In genomic region chr6:85644374-85644762, GRCh38 we compare ENCODE assay signal across 8 cellular contexts. TPM values are rescaled to one million over a fixed set of nuclear protein-coding genes. Genes with fewer than 3 reads are reported as not detected.
DNase-seq lines count a peak whose midpoint lies in the region; ATAC-seq and TF ChIP-seq lines count a peak whose summit lies in the region.

No MANE protein-coding gene starts in this region.

- H3K36me3 Mint-ChIP-seq in activated CD4-positive, alpha-beta T cell treated with anti-CD3 and anti-CD28 coated beads, Interleukin-2, amount 10 ng/mL, durations not matched to agents 7 days and 5 days (ENCODE audit: low read depth), result peaks cover 27% of the 10 kb centered on the region
- peaks cover 26% of the 10 kb centered on the region for H3K36me3 Mint-ChIP-seq in activated T-helper 2 cell treated with anti-CD3 and anti-CD28 coated beads, Interferon-gamma antibody, Interleukin-2, Interleukin-4, amounts not matched to agents 10 μg/mL and 5 μg/mL and 100 μg/mL, durations not matched to agents 14 hours and 24 hours and 36 hours (ENCODE audit: low read depth)

- no peak for DNase-seq in activated CD4-positive, alpha-beta T cell treated with anti-CD3 and anti-CD28 coated beads, Interleukin-2, amount 10 ng/mL, durations not matched to agents 7 days and 5 days
- DNase-seq in activated CD4-positive, alpha-beta T cell treated with anti-CD3 and anti-CD28 coated beads for 48 hours, result no peak
- DNase-seq in activated T-helper 2 cell treated with anti-CD3 and anti-CD28 coated beads, Interferon-gamma antibody, Interleukin-2, Interleukin-4, amounts not matched to agents 10 μg/mL and 5 μg/mL and 100 μg/mL, durations not matched to agents 14 hours and 24 hours and 36 hours (ENCODE audit: low spot score), result no peak
- DNase-seq in inferior parietal cortex (ENCODE audit: extremely low spot score), result peak; percentile 35
- DNase-seq in thoracic aorta (ENCODE audit: low spot score), result no peak
- DNase-seq in ecto neural progenitor cell (ENCODE audit: low spot score), result no peak
- DNase-seq in HK-2 (ENCODE audit: unreplicated experiment), result no peak

- H3K27ac Mint-ChIP-seq in activated CD4-positive, alpha-beta T cell treated with anti-CD3 and anti-CD28 coated beads, Interleukin-2, amount 10 ng/mL, durations not matched to agents 7 days and 5 days, result peak overlapping the region; percentile 97
- peak overlapping the region; percentile 86 for H3K27ac Mint-ChIP-seq in activated T-helper 2 cell treated with anti-CD3 and anti-CD28 coated beads, Interferon-gamma antibody, Interleukin-2, Interleukin-4, amounts not matched to agents 10 μg/mL and 5 μg/mL and 100 μg/mL, durations not matched to agents 14 hours and 24 hours and 36 hours

- POLR2A ChIA-PET in activated CD4-positive, alpha-beta T cell treated with anti-CD3 and anti-CD28 coated beads, Interleukin-2, amount 10 ng/mL, durations not matched to agents 7 days and 5 days (lab: Charles Lee), result interaction anchor here (0.7 to 6.9 kb wide), 3 partner anchors 26 to 32 kb away, joined by 3 to 109 read pairs (median 23); no protein-coding TSS in a partner anchor

- H3K4me1 Mint-ChIP-seq in activated CD4-positive, alpha-beta T cell treated with anti-CD3 and anti-CD28 coated beads, Interleukin-2, amount 10 ng/mL, durations not matched to agents 7 days and 5 days, result peaks cover 32% of the 10 kb centered on the region
- H3K4me1 Mint-ChIP-seq in activated T-helper 2 cell treated with anti-CD3 and anti-CD28 coated beads, Interferon-gamma antibody, Interleukin-2, Interleukin-4, amounts not matched to agents 10 μg/mL and 5 μg/mL and 100 μg/mL, durations not matched to agents 14 hours and 24 hours and 36 hours (ENCODE audit: low read depth), result peaks cover 32% of the 10 kb centered on the region

- no peak for TF ChIP-seq CTCF in thoracic aorta (IDR thresholded peaks at IDR 0.05)

- H3K27me3 ChIP-seq in thoracic aorta (replicated peaks; ENCODE audit: insufficient read depth), result no peaks in the 10 kb centered on the region

- peaks cover 2% of the 10 kb centered on the region for H3K9me3 Mint-ChIP-seq in activated CD4-positive, alpha-beta T cell treated with anti-CD3 and anti-CD28 coated beads, Interleukin-2, amount 10 ng/mL, durations not matched to agents 7 days and 5 days
- no peaks in the 10 kb centered on the region for H3K9me3 Mint-ChIP-seq in activated T-helper 2 cell treated with anti-CD3 and anti-CD28 coated beads, Interferon-gamma antibody, Interleukin-2, Interleukin-4, amounts not matched to agents 10 μg/mL and 5 μg/mL and 100 μg/mL, durations not matched to agents 14 hours and 24 hours and 36 hours

- peaks cover 8 to 23% of the 10 kb centered on the region in 2 donors for H3K4me1 ChIP-seq in thoracic aorta (ENCODE audit: control insufficient read depth in 1 of 2, low read depth in 2 of 2)

- H3K27ac ChIP-seq in thoracic aorta, result peak overlapping the region; percentile 99

- ATAC-seq in thoracic aorta (ENCODE audit: insufficient number of reproducible peaks, low FRiP score, low read depth) (no peak), GM18517 (IDR thresholded peaks at IDR 0.05; ENCODE audit: unreplicated experiment) (no peak)

- intact Hi-C loops in activated T-helper 2 cell treated with anti-CD3 and anti-CD28 coated beads, Interferon-gamma antibody, Interleukin-2, Interleukin-4, amounts not matched to agents 10 μg/mL and 5 μg/mL and 100 μg/mL, durations not matched to agents 14 hours and 24 hours and 36 hours (cut with micrococcal nuclease), result loop anchor here (1.0 kb wide), 1 partner anchor 26 kb away; no protein-coding TSS in a partner anchor

- H3K36me3 ChIP-seq in thoracic aorta, result no peaks in the 10 kb centered on the region

- H3K9me3 ChIP-seq in thoracic aorta, result no peaks in the 10 kb centered on the region

- CTCF ChIA-PET in activated CD4-positive, alpha-beta T cell treated with anti-CD3 and anti-CD28 coated beads, Interleukin-2, amount 10 ng/mL, durations not matched to agents 7 days and 5 days (lab: Charles Lee), result interaction anchor here (1.4 to 1.7 kb wide), 3 partner anchors 13 to 34 kb away, joined by 3 to 5 read pairs (median 3); no protein-coding TSS in a partner anchor

- H3K4me3 ChIP-seq in thoracic aorta, result peak overlapping the region; percentile 80

- H3K27me3 Mint-ChIP-seq in activated CD4-positive, alpha-beta T cell treated with anti-CD3 and anti-CD28 coated beads, Interleukin-2, amount 10 ng/mL, durations not matched to agents 7 days and 5 days, result peaks cover 9% of the 10 kb centered on the region
- H3K27me3 Mint-ChIP-seq in activated T-helper 2 cell treated with anti-CD3 and anti-CD28 coated beads, Interferon-gamma antibody, Interleukin-2, Interleukin-4, amounts not matched to agents 10 μg/mL and 5 μg/mL and 100 μg/mL, durations not matched to agents 14 hours and 24 hours and 36 hours (ENCODE audit: low read depth), result peaks cover 8% of the 10 kb centered on the region

- H3K4me3 Mint-ChIP-seq in activated CD4-positive, alpha-beta T cell treated with anti-CD3 and anti-CD28 coated beads, Interleukin-2, amount 10 ng/mL, durations not matched to agents 7 days and 5 days, result peak overlapping the region; percentile 80
- H3K4me3 Mint-ChIP-seq in activated T-helper 2 cell treated with anti-CD3 and anti-CD28 coated beads, Interferon-gamma antibody, Interleukin-2, Interleukin-4, amounts not matched to agents 10 μg/mL and 5 μg/mL and 100 μg/mL, durations not matched to agents 14 hours and 24 hours and 36 hours (ENCODE audit: low read depth), result peak overlapping the region; percentile 82

RNA-seq across cellular contexts. Expression of gene SYNCRIP, which starts 1.7 kb away (rescaled TPM):
- total RNA-seq in activated CD4-positive, alpha-beta T cell treated with anti-CD3 and anti-CD28 coated beads, Interleukin-2, amount 10 ng/mL, durations not matched to agents 7 days and 5 days, result 100 to 1,000 TPM; 111 to 118 TPM
- 197 TPM in 2 replicates for total RNA-seq in activated T-helper 2 cell treated with anti-CD3 and anti-CD28 coated beads, Interferon-gamma antibody, Interleukin-2, Interleukin-4, amounts not matched to agents 10 μg/mL and 5 μg/mL and 100 μg/mL, durations not matched to agents 14 hours and 24 hours and 36 hours
- total RNA-seq in thoracic aorta, result 10 to 100 TPM; 47.7 to 94.2 TPM

RNA-seq across cellular contexts. Expression of gene SNX14, which starts 50.7 kb away (rescaled TPM):
- 10 to 100 TPM; 29.1 to 49.0 TPM for total RNA-seq in activated CD4-positive, alpha-beta T cell treated with anti-CD3 and anti-CD28 coated beads, Interleukin-2, amount 10 ng/mL, durations not matched to agents 7 days and 5 days
- total RNA-seq in activated T-helper 2 cell treated with anti-CD3 and anti-CD28 coated beads, Interferon-gamma antibody, Interleukin-2, Interleukin-4, amounts not matched to agents 10 μg/mL and 5 μg/mL and 100 μg/mL, durations not matched to agents 14 hours and 24 hours and 36 hours, result 57.5 and 59.7 TPM in 2 replicates
- 100 to 1,000 TPM in 1 of 2 donors, 10 to 100 TPM in 1; 66.5 to 131 TPM for total RNA-seq in thoracic aorta
